Comparison of ENCODE assay signal across 1 cellular context in genomic region chr3:122355612-122356011, GRCh38.
TF ChIP-seq lines count a peak whose summit lies in the region.

No MANE protein-coding gene starts in this region.

TF ChIP-seq in GM12878, 131 proteins besides CTCF, POLR2A, EP300 and RAD21 (continued from another document):
- TF ChIP-seq ZBTB4 (CRISPR knock-in tag; IDR thresholded peaks at IDR 0.05) (no peak), ESRRA (IDR thresholded peaks at IDR 0.05; ENCODE audit: low read length) (no peak), TBL1XR1 (IDR thresholded peaks at IDR 0.05; ENCODE audit: low read depth, low read length) (no peak), CUX1 (IDR thresholded peaks at IDR 0.05; ENCODE audit: insufficient replicate concordance, low read depth, low read length) (no peak), ZBED1 (IDR thresholded peaks at IDR 0.05; ENCODE audit: borderline replicate concordance) (no peak), RAD51 (IDR thresholded peaks at IDR 0.05) (no peak), TAF1 (IDR thresholded peaks at IDR 0.05; ENCODE audit: borderline replicate concordance, low read depth, low read length) (no peak), JUNB (IDR thresholded peaks at IDR 0.05) (no peak), RUNX3 (IDR thresholded peaks at IDR 0.05; ENCODE audit: low read length) (no peak), SREBF2 (IDR thresholded peaks at IDR 0.05; ENCODE audit: low read length) (no peak), SMAD5 (IDR thresholded peaks at IDR 0.05; ENCODE audit: low read depth) (no peak), ATF3 (IDR thresholded peaks at IDR 0.05; ENCODE audit: borderline replicate concordance, extremely low read depth, low read depth, low read length) (no peak), ZSCAN29 (IDR thresholded peaks at IDR 0.05) (no peak), EGR1 (IDR thresholded peaks at IDR 0.05; ENCODE audit: borderline replicate concordance in 1 of 2, low read depth in 2 of 2, low read length in 2 of 2) (no peak), BCLAF1 (IDR thresholded peaks at IDR 0.05) (no peak), CHD4 (IDR thresholded peaks at IDR 0.05) (no peak), MYB (IDR thresholded peaks at IDR 0.05; ENCODE audit: borderline replicate concordance, low read depth, low read length) (no peak)
